10 cellular contexts compared by ENCODE assay signal in the genomic region with DNA sequence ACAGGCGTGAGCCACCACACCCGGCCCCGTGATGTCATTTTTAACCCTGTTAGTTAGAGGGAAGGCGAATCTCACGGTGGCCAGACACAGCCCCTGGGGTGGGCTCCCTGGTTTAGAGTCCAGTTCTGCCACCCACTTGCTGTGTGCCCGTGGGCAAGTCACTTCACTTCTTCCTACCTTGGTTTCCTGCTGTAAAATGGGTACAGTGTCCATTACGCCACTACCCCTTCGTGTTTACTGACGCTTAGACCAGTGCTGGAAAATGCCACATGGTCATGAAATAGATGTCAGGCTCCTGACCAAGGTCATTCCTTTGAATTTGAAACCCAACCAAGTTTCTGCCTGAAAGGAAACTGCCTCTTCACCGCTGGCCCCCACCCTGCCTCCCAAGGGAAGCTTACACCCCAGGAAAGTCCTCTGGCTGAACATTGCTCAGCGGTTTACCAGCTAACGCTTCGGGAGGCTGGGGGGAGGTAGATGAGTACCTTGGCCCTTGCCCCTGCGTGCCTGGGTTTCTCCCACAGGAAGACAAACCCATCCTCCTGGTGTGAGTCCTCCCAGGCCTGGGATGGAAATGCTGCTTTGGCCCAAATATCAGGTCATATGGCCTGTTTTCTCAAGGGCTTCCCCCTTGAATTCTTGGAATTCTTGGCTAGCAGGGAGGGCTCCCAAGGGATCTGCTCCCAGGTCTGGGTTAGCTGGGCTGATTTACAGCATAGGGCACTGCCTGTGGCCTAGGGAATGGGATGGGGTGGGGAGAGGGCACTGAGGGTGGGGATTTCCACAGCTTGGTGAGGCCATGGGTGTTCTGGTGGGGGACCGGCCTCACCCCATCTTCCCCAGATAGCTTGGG. TPM values are rescaled to one million over a fixed set of nuclear protein-coding genes. Genes with fewer than 3 reads are reported as not detected.
DNase-seq lines count a peak whose midpoint lies in the region; ATAC-seq and TF ChIP-seq lines count a peak whose summit lies in the region.
"Had no signal": no experiment of that assay in that cellular context is flagged by ENCODE, and none has a peak within 500 bp of the region (broad histone marks: within the 10 kb centered on the region; RNA-seq: fewer than 3 reads in every experiment).

No MANE protein-coding gene starts in this region.

- DNase-seq in M059J (ENCODE audit: low read depth) (peak; percentile 74), fibroblast of mammary gland (ENCODE audit: low read depth) (peak; percentile 77), lung microvascular endothelial cell (ENCODE audit: low read depth in 2 of 2) (peak; percentile 70 to 89), prostate gland (ENCODE audit: low spot score) (no peak), KBM-7 (no peak), NOMO-1 (lab: John Stamatoyannopoulos, UW; ENCODE audit: unreplicated experiment in 2 of 2) (no peak)
- DNase-seq: stimulated activated naive CD8-positive, alpha-beta T cell treated with anti-CD3 and anti-CD28 coated beads, Interleukin-15, amount 100 ng/mL, for 72 hours had no signal

- WGBS in prostate gland, result 87% methylated on average over 15 of the region's 15 CpGs

- H3K4me1 ChIP-seq in prostate gland (replicated peaks), result no peaks in the 10 kb centered on the region

- TF ChIP-seq CTCF in fibroblast of mammary gland (conservative IDR thresholded peaks at IDR 0.05; ENCODE audit: control insufficient read depth, insufficient read depth, low read depth, low read length) (no peak), prostate gland (IDR thresholded peaks at IDR 0.05) (no peak)

- ATAC-seq in HG02852 (IDR thresholded peaks at IDR 0.05; ENCODE audit: unreplicated experiment), result no peak
- ATAC-seq: HCT116; stimulated activated naive CD8-positive, alpha-beta T cell treated with anti-CD3 and anti-CD28 coated beads, Interleukin-15, amount 100 ng/mL, for 72 hours had no signal

- intact Hi-C loops in prostate gland (cut with DNase I), result no loop called here

- H3K4me3 ChIP-seq in fibroblast of mammary gland (ENCODE audit: control insufficient read depth, low read depth, low read length) (no peak overlapping the region), prostate gland (no peak overlapping the region)

- no peaks in the 10 kb centered on the region for H3K36me3 ChIP-seq in prostate gland

- H3K27me3 ChIP-seq in prostate gland (replicated peaks; ENCODE audit: insufficient read depth), result no peaks in the 10 kb centered on the region

- no peaks in the 10 kb centered on the region for H3K9me3 ChIP-seq in prostate gland

- TF ChIP-seq POLR2A in prostate gland (IDR thresholded peaks at IDR 0.05), result no peak

- no peak overlapping the region for H3K27ac ChIP-seq in prostate gland

- in situ Hi-C loops in KBM-7 (cut with MboI; ENCODE audit: low pct_unique_long_range_greater_than_20kb, low sequenced_read_pairs), result no loop called here

RNA-seq across cellular contexts. Expression of a gene that starts 7.6 kb away (rescaled TPM):
- not detected in 2 replicates for total RNA-seq in M059J (2014; rRNA removed; shearing (Covaris generic))
- not detected in 2 replicates for total RNA-seq in lung microvascular endothelial cell
- total RNA-seq in prostate gland, result not detected
- total RNA-seq: G401 had no signal

RNA-seq across cellular contexts. Expression of a gene that starts 18.3 kb away (rescaled TPM):
- total RNA-seq in M059J (2014; rRNA removed; shearing (Covaris generic)), result 47.3 and 51.5 TPM in 2 replicates
- total RNA-seq in lung microvascular endothelial cell (83.5 and 150 TPM in 2 replicates), prostate gland (100 to 1,000 TPM; 171 to 178 TPM)

Comparison
In these comparisons a context has a peak if more than half of its experiments do, and no peak if none do; other contexts are left out.
1. DNase-seq: peak in M059J (single experiment), fibroblast of mammary gland (single experiment) and lung microvascular endothelial cell (2 of 2); none in prostate gland (single experiment), KBM-7 (single experiment) and NOMO-1 (0 of 2).